17 cellular contexts compared by ENCODE assay signal in the genomic region with DNA sequence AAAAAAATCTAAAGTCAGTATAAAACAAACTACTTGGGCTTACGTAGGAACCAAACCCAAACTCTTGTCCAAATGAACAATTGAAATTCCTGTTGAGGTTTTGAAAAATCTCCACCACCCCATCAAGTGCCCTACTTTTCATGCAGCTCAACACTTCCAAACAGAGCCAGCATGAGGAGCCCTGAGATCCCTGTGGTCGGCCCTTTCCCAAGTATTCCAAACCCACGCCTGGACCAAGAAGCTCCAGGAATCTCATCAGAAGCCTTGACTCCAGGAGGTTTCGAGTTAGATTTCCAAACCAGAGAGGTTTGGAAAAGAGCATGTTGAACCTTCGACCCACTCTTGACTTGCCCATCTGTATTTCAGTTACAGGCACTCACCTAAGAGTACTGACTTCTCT.
"Had no signal": no experiment of that assay in that cellular context is flagged by ENCODE, and none has a peak within 500 bp of the region (broad histone marks: within the 10 kb centered on the region; RNA-seq: fewer than 3 reads in every experiment).

No MANE protein-coding gene starts in this region.

- H3K9me3 ChIP-seq: esophagus muscularis mucosa, pancreas had no signal

- H3K4me3 ChIP-seq: esophagus muscularis mucosa, lung, pancreas had no signal

- H3K9me3 Mint-ChIP-seq: naive thymus-derived CD8-positive, alpha-beta T cell had no signal

- H3K4me1 Mint-ChIP-seq: naive thymus-derived CD8-positive, alpha-beta T cell had no signal

- H3K27ac Mint-ChIP-seq: naive thymus-derived CD8-positive, alpha-beta T cell; progenitor cell of endocrine pancreas had no signal

- H3K4me3 Mint-ChIP-seq: naive thymus-derived CD8-positive, alpha-beta T cell had no signal

- H3K27me3 ChIP-seq: esophagus muscularis mucosa, pancreas had no signal

- H3K36me3 ChIP-seq: esophagus muscularis mucosa, pancreas had no signal

- DNase-seq: effector memory CD4-positive, alpha-beta T cell; foreskin fibroblast; kidney glomerular epithelial cell; mesenchymal stem cell; naive thymus-derived CD8-positive, alpha-beta T cell; pancreas; right cardiac atrium; small intestine; stimulated activated CD4-positive, alpha-beta T cell treated with anti-CD3 and anti-CD28 coated beads, Interleukin-12 subunit alpha, Interleukin-12 subunit beta, amount 100 ng/mL, for 4 hours; stimulated activated CD4-positive, alpha-beta T cell treated with anti-CD3 and anti-CD28 coated beads, Interleukin-2, amount 100 ng/mL, for 48 hours; stimulated activated naive CD4-positive, alpha-beta T cell treated with Interleukin-2 at 50 U/mL for 16 hours; trophoblast cell had no signal

- ATAC-seq: left lobe of liver; naive thymus-derived CD8-positive, alpha-beta T cell; pancreas; right cardiac atrium had no signal

- H3K27ac ChIP-seq: epithelial cell of prostate, esophagus muscularis mucosa, pancreas had no signal

- H3K36me3 Mint-ChIP-seq: naive thymus-derived CD8-positive, alpha-beta T cell had no signal

- H3K27me3 Mint-ChIP-seq: progenitor cell of endocrine pancreas had no signal
